Comparison of ENCODE assay signal across 1 cellular context in the genomic region with DNA sequence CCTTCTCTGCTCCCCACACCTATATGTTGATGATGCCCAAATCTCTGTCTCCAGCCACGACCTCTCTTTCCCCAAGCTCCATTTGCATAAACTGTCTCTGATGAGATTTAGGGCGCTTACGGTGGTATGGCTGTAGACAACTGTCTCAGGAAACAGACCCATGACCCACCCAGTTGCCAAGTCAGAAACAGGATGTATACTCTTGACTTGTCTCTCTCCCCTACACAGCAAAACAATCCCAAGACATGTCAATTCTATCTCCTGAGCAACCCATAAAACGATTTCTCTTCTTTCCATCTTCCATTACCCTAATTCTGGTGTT.
TF ChIP-seq lines count a peak whose summit lies in the region.

No MANE protein-coding gene starts in this region.

TF ChIP-seq in WTC11, 78 proteins besides CTCF, POLR2A, EP300 and RAD21 (continued from another document):
- TF ChIP-seq, protein P1, sequence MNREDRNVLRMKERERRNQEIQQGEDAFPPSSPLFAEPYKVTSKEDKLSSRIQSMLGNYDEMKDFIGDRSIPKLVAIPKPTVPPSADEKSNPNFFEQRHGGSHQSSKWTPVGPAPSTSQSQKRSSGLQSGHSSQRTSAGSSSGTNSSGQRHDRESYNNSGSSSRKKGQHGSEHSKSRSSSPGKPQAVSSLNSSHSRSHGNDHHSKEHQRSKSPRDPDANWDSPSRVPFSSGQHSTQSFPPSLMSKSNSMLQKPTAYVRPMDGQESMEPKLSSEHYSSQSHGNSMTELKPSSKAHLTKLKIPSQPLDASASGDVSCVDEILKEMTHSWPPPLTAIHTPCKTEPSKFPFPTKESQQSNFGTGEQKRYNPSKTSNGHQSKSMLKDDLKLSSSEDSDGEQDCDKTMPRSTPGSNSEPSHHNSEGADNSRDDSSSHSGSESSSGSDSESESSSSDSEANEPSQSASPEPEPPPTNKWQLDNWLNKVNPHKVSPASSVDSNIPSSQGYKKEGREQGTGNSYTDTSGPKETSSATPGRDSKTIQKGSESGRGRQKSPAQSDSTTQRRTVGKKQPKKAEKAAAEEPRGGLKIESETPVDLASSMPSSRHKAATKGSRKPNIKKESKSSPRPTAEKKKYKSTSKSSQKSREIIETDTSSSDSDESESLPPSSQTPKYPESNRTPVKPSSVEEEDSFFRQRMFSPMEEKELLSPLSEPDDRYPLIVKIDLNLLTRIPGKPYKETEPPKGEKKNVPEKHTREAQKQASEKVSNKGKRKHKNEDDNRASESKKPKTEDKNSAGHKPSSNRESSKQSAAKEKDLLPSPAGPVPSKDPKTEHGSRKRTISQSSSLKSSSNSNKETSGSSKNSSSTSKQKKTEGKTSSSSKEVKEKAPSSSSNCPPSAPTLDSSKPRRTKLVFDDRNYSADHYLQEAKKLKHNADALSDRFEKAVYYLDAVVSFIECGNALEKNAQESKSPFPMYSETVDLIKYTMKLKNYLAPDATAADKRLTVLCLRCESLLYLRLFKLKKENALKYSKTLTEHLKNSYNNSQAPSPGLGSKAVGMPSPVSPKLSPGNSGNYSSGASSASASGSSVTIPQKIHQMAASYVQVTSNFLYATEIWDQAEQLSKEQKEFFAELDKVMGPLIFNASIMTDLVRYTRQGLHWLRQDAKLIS (CRISPR knock-in tag; IDR thresholded peaks at IDR 0.05; ENCODE audit: borderline replicate concordance) = no peak
- no peak for TF ChIP-seq FOXK1 (CRISPR knock-in tag; IDR thresholded peaks at IDR 0.05)
